ENCODE assay signal across 8 cellular contexts in the genomic region with DNA sequence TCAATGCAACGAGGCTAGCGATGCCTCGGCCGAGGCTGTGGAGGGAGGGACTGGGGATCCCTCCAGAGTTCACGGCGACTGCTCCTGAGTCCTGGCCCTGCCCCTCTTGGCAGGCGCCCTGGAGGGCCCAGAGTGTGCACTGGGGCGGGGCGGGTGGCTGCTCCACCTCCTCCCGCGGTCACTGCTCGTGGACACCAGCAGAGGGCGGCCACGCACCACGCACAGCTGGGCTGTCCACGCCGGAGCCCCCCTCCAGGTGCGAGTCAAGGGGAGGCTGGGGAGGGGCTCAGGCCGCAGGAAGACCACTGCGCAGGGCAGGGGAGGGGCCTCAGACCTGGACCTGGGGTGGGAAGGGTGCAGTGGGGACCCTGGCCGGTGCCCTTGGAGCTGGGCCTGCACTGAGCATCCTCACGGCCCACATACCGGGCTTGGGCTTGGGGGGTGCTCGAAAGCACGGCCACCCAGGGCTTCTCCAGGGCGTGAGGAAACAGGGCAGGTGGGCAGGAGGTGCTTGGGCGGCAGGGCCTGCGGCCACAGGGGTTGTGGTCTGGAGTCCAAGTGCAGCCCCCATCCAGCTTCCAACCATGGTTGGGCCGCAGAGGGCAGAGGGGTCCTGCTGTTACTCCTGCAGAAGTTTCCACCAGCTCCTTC. TPM values are rescaled to one million over a fixed set of nuclear protein-coding genes. Genes with fewer than 3 reads are reported as not detected.
DNase-seq lines count a peak whose midpoint lies in the region; ATAC-seq and TF ChIP-seq lines count a peak whose summit lies in the region.

No MANE protein-coding gene starts in this region.

- H3K27me3 ChIP-seq in MG63 (peaks cover 6% of the 10 kb centered on the region), smooth muscle cell (ENCODE audit: low read depth) (no peaks in the 10 kb centered on the region)

- no peaks in the 10 kb centered on the region for H3K4me1 ChIP-seq in smooth muscle cell (ENCODE audit: low read depth)

- no peaks in the 10 kb centered on the region for H3K79me2 ChIP-seq in smooth muscle cell (ENCODE audit: low read depth)

- no peak overlapping the region for H3K9ac ChIP-seq in smooth muscle cell (ENCODE audit: low read depth)

- ATAC-seq in GM21360 (IDR thresholded peaks at IDR 0.05; ENCODE audit: unreplicated experiment) = no peak

- WGBS in smooth muscle cell (ENCODE audit: low lambda C conversion rate) = 86% methylated on average over 29 of the region's 29 CpGs

- no peak overlapping the region for H3K27ac ChIP-seq in smooth muscle cell (ENCODE audit: low read depth)

- no peak for TF ChIP-seq CTCF in smooth muscle cell (IDR thresholded peaks at IDR 0.05; ENCODE audit: borderline replicate concordance, insufficient read depth, poor library complexity, severe bottlenecking)

- no peaks in the 10 kb centered on the region for H3K9me3 ChIP-seq in MG63
- H3K9me3 ChIP-seq in smooth muscle cell (replicated peaks; ENCODE audit: low read depth) = peaks cover 5% of the 10 kb centered on the region

- H3K4me3 ChIP-seq in MG63 (no peak overlapping the region), smooth muscle cell (no peak overlapping the region)

- no peak overlapping the region for H2AFZ ChIP-seq in smooth muscle cell (ENCODE audit: low read depth)

- no peaks in the 10 kb centered on the region for H3K36me3 ChIP-seq in MG63
- no peaks in the 10 kb centered on the region for H3K36me3 ChIP-seq in smooth muscle cell (ENCODE audit: low read depth)

- H3K4me2 ChIP-seq in smooth muscle cell = no peak overlapping the region

- peak; percentile 3 for DNase-seq in DMS114 treated with DMSO at 0.1 percent for 48 hours (lab: John Stamatoyannopoulos, UW; ENCODE audit: unreplicated experiment)
- DNase-seq in MG63 = peak; percentile 66
- DNase-seq in activated T-cell treated with anti-CD3 and anti-CD28 coated beads for 24 hours (ENCODE audit: low read depth) = peak; percentile 28
- DNase-seq in inferior parietal cortex (ENCODE audit: extremely low spot score) = peak; percentile 5
- DNase-seq in stimulated activated CD8-positive, alpha-beta memory T cell treated with anti-CD3 and anti-CD28 coated beads, Interleukin-2, amount 100 ng/mL, for 48 hours (ENCODE audit: low read depth in 2 of 2) = peak; percentile 34 to 45
- no peak for DNase-seq in smooth muscle cell (lab: John Stamatoyannopoulos, UW; ENCODE audit: unreplicated experiment)
- no peak for DNase-seq in NCI-H510A treated with DMSO at 0.1 percent for 48 hours (lab: John Stamatoyannopoulos, UW)

- no peaks in the 10 kb centered on the region for H3F3A ChIP-seq in smooth muscle cell (ENCODE audit: low read depth)

- no peaks in the 10 kb centered on the region for H4K20me1 ChIP-seq in smooth muscle cell (ENCODE audit: low read depth)

RNA-seq across cellular contexts. Expression of a gene that starts 20.6 kb away (rescaled TPM):
- not detected in 2 replicates for total RNA-seq in MG63 (2014; rRNA removed; shearing (Covaris generic); ENCODE audit: low replicate concordance)
- total RNA-seq in smooth muscle cell = 0.04 TPM in 1 of 2 replicates, not detected in the other
- 0.01 TPM in 1 of 2 replicates, not detected in the other for polyA plus RNA-seq in smooth muscle cell

Comparison
In these comparisons a context has a peak if more than half of its experiments do, and no peak if none do; other contexts are left out.
1. DNase-seq: peak in DMS114 treated with DMSO at 0.1 percent for 48 hours (single experiment), MG63 (single experiment), activated T-cell treated with anti-CD3 and anti-CD28 coated beads for 24 hours (single experiment), inferior parietal cortex (single experiment) and stimulated activated CD8-positive, alpha-beta memory T cell treated with anti-CD3 and anti-CD28 coated beads, Interleukin-2, amount 100 ng/mL, for 48 hours (2 of 2); none in smooth muscle cell (single experiment) and NCI-H510A treated with DMSO at 0.1 percent for 48 hours (single experiment).